23 cellular contexts compared by ENCODE assay signal in genomic region chr10:104589431-104589830, GRCh38. TPM values are rescaled to one million over a fixed set of nuclear protein-coding genes. Genes with fewer than 3 reads are reported as not detected.
DNase-seq lines count a peak whose midpoint lies in the region; ATAC-seq, FAIRE-seq and TF ChIP-seq lines count a peak whose summit lies in the region.
"Had no signal": no experiment of that assay in that cellular context is flagged by ENCODE, and none has a peak within 500 bp of the region (broad histone marks: within the 10 kb centered on the region; RNA-seq: fewer than 3 reads in every experiment).

No MANE protein-coding gene starts in this region.

- no peak for FAIRE-seq in A549 (lab: Jason Lieb, UNC)
- FAIRE-seq in astrocyte (lab: Jason Lieb, UNC), result no peak
- no peak for FAIRE-seq in keratinocyte (lab: Jason Lieb, UNC)
- FAIRE-seq in frontal cortex (lab: Jason Lieb, UNC), result no peak
- FAIRE-seq: GM12892 had no signal

- H3K9me3 ChIP-seq in A549 (no peaks in the 10 kb centered on the region), astrocyte (ENCODE audit: insufficient read depth, low read depth, low read length) (no peaks in the 10 kb centered on the region), keratinocyte (ENCODE audit: control insufficient read depth, low read depth, low read length) (no peaks in the 10 kb centered on the region)

- dilution Hi-C loops in keratinocyte (cut with MboI; ENCODE audit: extremely low pct_ligation_motif_present, low sequenced_read_pairs), result loop anchor here (25.0 kb wide), 1 partner anchor 177 kb away; no protein-coding TSS in a partner anchor

- ATAC-seq in A549 (peak; percentile 30 to 51; a peak in 4 of 6 replicates), GM23338 (no peak)
- ATAC-seq: activated CD4-positive, CD25-positive, alpha-beta regulatory T cell treated with anti-CD3 and anti-CD28 coated beads, Interleukin-2, amount 50 U/mL, for 24 hours; natural killer cell had no signal

- no peak overlapping the region for H3K4me3 Mint-ChIP-seq in astrocyte (ENCODE audit: unreplicated experiment)
- no peak overlapping the region for H3K4me3 Mint-ChIP-seq in GM23338
- H3K4me3 Mint-ChIP-seq: activated naive CD4-positive, alpha-beta T cell treated with anti-CD3 and anti-CD28 coated beads, Interleukin-2, amount 50 U/mL, for 24 hours; natural killer cell had no signal

- H4K20me1 ChIP-seq in astrocyte (ENCODE audit: insufficient read depth, low read length), result no peaks in the 10 kb centered on the region
- no peaks in the 10 kb centered on the region for H4K20me1 ChIP-seq in keratinocyte (ENCODE audit: control insufficient read depth, extremely low read depth, insufficient read depth, low read length)
- H4K20me1 ChIP-seq in GM23338 (replicated peaks; ENCODE audit: insufficient read depth), result no peaks in the 10 kb centered on the region

- no peak for TF ChIP-seq POLR2A in A549 (IDR thresholded peaks at IDR 0.05; ENCODE audit: low read length)

- CTCF ChIA-PET in A549 (lab: Yijun Ruan, JAX), result interaction anchor here (1.2 to 4.7 kb wide), 4 partner anchors 9 to 49 kb away, joined by 3 to 33 read pairs (median 4); no protein-coding TSS in a partner anchor

- no peaks in the 10 kb centered on the region for H3K9me1 ChIP-seq in keratinocyte (ENCODE audit: control insufficient read depth, extremely low read depth, insufficient read depth, low read length)

- DNase-seq in A549 (ENCODE audit: low read depth in 1 of 2, low spot score in 1 of 2), result no peak
- peak; percentile 9 for DNase-seq in HCEC 1CT
- DNase-seq in astrocyte (ENCODE audit: low read depth), result peak; percentile 32
- DNase-seq in keratinocyte (ENCODE audit: low read depth, low spot score), result no peak
- DNase-seq in nucleus accumbens (lab: John Stamatoyannopoulos, UW), result no peak
- no peak for DNase-seq in GDM1 (lab: John Stamatoyannopoulos, UW)
- no peak for DNase-seq in frontal cortex (ENCODE audit: low spot score in 2 of 2)
- no peak for DNase-seq in GM23338 (ENCODE audit: low spot score)
- DNase-seq: aorta; hypothalamus; mesenchymal stem cell; natural killer cell; NCI-H1105 treated with DMSO at 0.1 percent for 48 hours; NCI-H2107; NCI-H524; stimulated activated naive CD4-positive, alpha-beta T cell had no signal

- TF ChIP-seq RAD21 in A549 (conservative IDR thresholded peaks at IDR 0.05 in 1 of 2, IDR thresholded peaks at IDR 0.05 in 1 of 2), result no peak

- H3K79me2 ChIP-seq in astrocyte (ENCODE audit: insufficient read depth, low read length) (no peaks in the 10 kb centered on the region), keratinocyte (ENCODE audit: control insufficient read depth, insufficient read depth, low read length) (no peaks in the 10 kb centered on the region), GM23338 (replicated peaks; ENCODE audit: insufficient read depth) (no peaks in the 10 kb centered on the region)

- POLR2A ChIA-PET in A549 (lab: Yijun Ruan, JAX), result no interaction called here

- H3K27me3 ChIP-seq in astrocyte (ENCODE audit: insufficient read depth, low read length) (no peaks in the 10 kb centered on the region), keratinocyte (ENCODE audit: control insufficient read depth, extremely low read depth, insufficient read depth, low read length) (no peaks in the 10 kb centered on the region), GM23338 (ENCODE audit: insufficient read depth) (no peaks in the 10 kb centered on the region)

- H3K36me3 Mint-ChIP-seq in astrocyte (ENCODE audit: low read depth, unreplicated experiment), result no peaks in the 10 kb centered on the region
- no peaks in the 10 kb centered on the region for H3K36me3 Mint-ChIP-seq in GM23338 (ENCODE audit: low read depth)
- H3K36me3 Mint-ChIP-seq: activated naive CD4-positive, alpha-beta T cell treated with anti-CD3 and anti-CD28 coated beads, Interleukin-2, amount 50 U/mL, for 24 hours; natural killer cell had no signal

- H2AFZ ChIP-seq in astrocyte (ENCODE audit: low read depth, low read length), result no peak overlapping the region
- H2AFZ ChIP-seq in keratinocyte (ENCODE audit: control insufficient read depth, low read length), result peak overlapping the region; percentile 58
- no peak overlapping the region for H2AFZ ChIP-seq in GM23338

- H3K27ac ChIP-seq in A549 (0 out of 6 replicates have a peak overlapping the region, but pooled peaks of 1 of the 2 experiments have one; percentile 38), astrocyte (ENCODE audit: low read depth, low read length) (peak overlapping the region; percentile 67), keratinocyte (ENCODE audit: control insufficient read depth, insufficient read depth, low read length) (peak overlapping the region; percentile 48), GM23338 (ENCODE audit: low read depth) (no peak overlapping the region)
- H3K27ac ChIP-seq: coronary artery, RWPE1 had no signal

- H3K9me2 ChIP-seq in GM23338 (ENCODE audit: insufficient read depth), result no peaks in the 10 kb centered on the region

- no peak for TF ChIP-seq CTCF in A549 (IDR thresholded peaks at IDR 0.05)
- TF ChIP-seq CTCF in astrocyte (IDR thresholded peaks at IDR 0.05; ENCODE audit: insufficient read depth, low read depth, low read length), result no peak
- no peak for TF ChIP-seq CTCF in keratinocyte (optimal IDR thresholded peaks at IDR 0.05 in 1 of 3, IDR thresholded peaks at IDR 0.05 in 1 of 3, conservative IDR thresholded peaks at IDR 0.05 in 1 of 3; ENCODE audit: extremely low read depth in 1 of 3, insufficient read depth in 2 of 3, low read length in 3 of 3)
- no peak for TF ChIP-seq CTCF in GM23338 (conservative IDR thresholded peaks at IDR 0.05; ENCODE audit: low read depth in 2 of 2)

- H3K27me3 Mint-ChIP-seq in astrocyte (ENCODE audit: low read depth, unreplicated experiment), result peaks cover 23% of the 10 kb centered on the region
- H3K27me3 Mint-ChIP-seq in GM23338 (ENCODE audit: insufficient read depth, low read depth, poor library complexity), result peaks cover 2% of the 10 kb centered on the region

- WGBS in A549 (ENCODE audit: missing lambda C conversion rate), result 35% methylated on average over 4 of the region's 4 CpGs

- no peak for TF ChIP-seq EP300 in A549 (IDR thresholded peaks at IDR 0.05)

- H3K4me1 ChIP-seq in A549 (peaks cover 6% of the 10 kb centered on the region; the same call in 2 of the 3 replicates), astrocyte (ENCODE audit: insufficient read depth, low read length) (peaks cover 11% of the 10 kb centered on the region), keratinocyte (ENCODE audit: control insufficient read depth, extremely low read depth, insufficient read depth, low read length) (peaks cover 11% of the 10 kb centered on the region), GM23338 (ENCODE audit: insufficient read depth) (no peaks in the 10 kb centered on the region)

- H3F3A ChIP-seq in GM23338 (replicated peaks; ENCODE audit: low read depth), result no peaks in the 10 kb centered on the region

- H3K9me3 Mint-ChIP-seq in astrocyte (ENCODE audit: unreplicated experiment), result no peaks in the 10 kb centered on the region
- H3K9me3 Mint-ChIP-seq in GM23338, result no peaks in the 10 kb centered on the region; the same call in 2 of the 3 replicates
- H3K9me3 Mint-ChIP-seq: activated naive CD4-positive, alpha-beta T cell treated with anti-CD3 and anti-CD28 coated beads, Interleukin-2, amount 50 U/mL, for 24 hours; natural killer cell had no signal

- H3K27ac Mint-ChIP-seq in astrocyte (ENCODE audit: unreplicated experiment), result peak overlapping the region; percentile 83
- H3K27ac Mint-ChIP-seq in GM23338, result no peak overlapping the region
- H3K27ac Mint-ChIP-seq: activated naive CD4-positive, alpha-beta T cell treated with anti-CD3 and anti-CD28 coated beads, Interleukin-2, amount 50 U/mL, for 24 hours; natural killer cell had no signal

- peaks cover 12% of the 10 kb centered on the region for H3K4me1 Mint-ChIP-seq in astrocyte (ENCODE audit: low read depth, unreplicated experiment)
- H3K4me1 Mint-ChIP-seq in GM23338, result peaks cover 8% of the 10 kb centered on the region

- H3K36me3 ChIP-seq in astrocyte (ENCODE audit: insufficient read depth, low read length) (no peaks in the 10 kb centered on the region), keratinocyte (ENCODE audit: control insufficient read depth in 2 of 2, extremely low read depth in 1 of 2, insufficient read depth in 2 of 2, low read length in 2 of 2) (no peaks in the 10 kb centered on the region), GM23338 (ENCODE audit: insufficient read depth) (no peaks in the 10 kb centered on the region)

- peak overlapping the region; percentile 42 for H3K9ac ChIP-seq in astrocyte (ENCODE audit: low read length)
- H3K9ac ChIP-seq in keratinocyte (ENCODE audit: control insufficient read depth, extremely low read depth, insufficient read depth, low read length), result no peak overlapping the region

- H3K4me2 ChIP-seq in A549, result peak overlapping the region; percentile 32; the same call in 1 of the 3 replicates
- peak overlapping the region; percentile 64 for H3K4me2 ChIP-seq in astrocyte (ENCODE audit: low read length)
- peak overlapping the region; percentile 46 for H3K4me2 ChIP-seq in keratinocyte (ENCODE audit: control insufficient read depth, extremely low read depth, insufficient read depth, low read depth, low read length)
- no peak overlapping the region for H3K4me2 ChIP-seq in GM23338

- H3K4me3 ChIP-seq in A549 (no peak overlapping the region), astrocyte (ENCODE audit: insufficient read depth, low read depth, low read length) (peak overlapping the region; percentile 32), keratinocyte (ENCODE audit: control insufficient read depth in 2 of 3, extremely low read depth in 1 of 3, insufficient read depth in 2 of 3, low read depth in 1 of 3, low read length in 3 of 3) (no peak overlapping the region), GM23338 (no peak overlapping the region)
- H3K4me3 ChIP-seq: coronary artery had no signal

TF ChIP-seq in A549, 52 proteins besides CTCF, POLR2A, EP300 and RAD21 (continues in another document):
- TF ChIP-seq SREBF2 (IDR thresholded peaks at IDR 0.05), result no peak

RNA-seq across cellular contexts. Expression of gene SORCS3, which starts 51.7 kb away (rescaled TPM):
- polyA plus RNA-seq in A549 (2011; rRNA removed) (not detected in 2 replicates), A549 (2017; fragmentation: RNase III; extraction: RNeasy Plus Mini Kit Qiagen cat#74134 plus additional on column Dnase treatment) (not detected in 3 replicates), keratinocyte (not detected in 3 replicates), GM23338 (2016; fragmentation: Nextera tagmentation; extraction: Ambion mirVana) (0.37 and 0.43 TPM in 2 replicates)
- polyA plus RNA-seq in A549 (2012; cell fraction: cytosol; rRNA removed), result not detected in 2 replicates
- polyA plus RNA-seq in A549 (2012; cell fraction: nucleus; rRNA removed), result not detected in 2 replicates
- not detected in 2 replicates for polyA minus RNA-seq in A549 (2011; rRNA and poly(A)+ RNA removed)
- total RNA-seq in astrocyte (0.91 and 1.00 TPM in 2 replicates), frontal cortex (11.4 TPM)
- not detected for polyA plus RNA-seq in keratinocyte (2011; ENCODE audit: low read depth)
- polyA plus RNA-seq in keratinocyte (2011; cell fraction: cytosol; rRNA removed), result not detected in 2 replicates
- polyA plus RNA-seq in keratinocyte (2011; cell fraction: nucleus; rRNA removed), result not detected in 2 replicates
- polyA plus RNA-seq in keratinocyte (2012; ENCODE audit: low replicate concordance), result not detected in 2 replicates
- polyA minus RNA-seq in keratinocyte, result not detected in 3 replicates
- not detected for polyA minus RNA-seq in keratinocyte (2011; cell fraction: cytosol; rRNA and poly(A)+ RNA removed)
- not detected in 2 replicates for polyA minus RNA-seq in keratinocyte (2011; cell fraction: nucleus; rRNA and poly(A)+ RNA removed)
- 1.4 TPM in 2 replicates for total RNA-seq in GM23338 (2014; rRNA removed; shearing (Covaris generic))
- total RNA-seq: activated CD8-positive, alpha-beta memory T cell treated with anti-CD3 and anti-CD28 coated beads for 36 hours; fibroblast of villous mesenchyme had no signal
- polyA plus RNA-seq: aorta had no signal

Comparison
In these comparisons a context has a peak if more than half of its experiments do, and no peak if none do; other contexts are left out.
1. DNase-seq: peak in HCEC 1CT (single experiment) and astrocyte (single experiment); none in A549 (0 of 2), keratinocyte (single experiment), nucleus accumbens (0 of 56), GDM1 (single experiment), frontal cortex (0 of 2) and GM23338 (single experiment).